In genomic region chr4:1608821-1609500, GRCh38 we compare ENCODE assay signal across 26 cellular contexts.
DNase-seq lines count a peak whose midpoint lies in the region; ATAC-seq and TF ChIP-seq lines count a peak whose summit lies in the region.
"Had no signal": no experiment of that assay in that cellular context is flagged by ENCODE, and none has a peak within 500 bp of the region (broad histone marks: within the 10 kb centered on the region; RNA-seq: fewer than 3 reads in every experiment).

No MANE protein-coding gene starts in this region.

- H4K91ac ChIP-seq in mesenchymal stem cell (ENCODE audit: low read length), result no peak overlapping the region

- H3K4me1 ChIP-seq in heart left ventricle, result peaks cover 0 to 6% (median 0%) of the 10 kb centered on the region in 12 donors
- H3K4me1 ChIP-seq in left ventricle myocardium inferior, result no peaks in the 10 kb centered on the region
- peaks cover 7% of the 10 kb centered on the region for H3K4me1 ChIP-seq in neural progenitor cell
- H3K4me1 ChIP-seq in vagina, result peaks cover 10% of the 10 kb centered on the region
- H3K4me1 ChIP-seq in mesenchymal stem cell (ENCODE audit: control insufficient read depth, insufficient read depth, low read depth, low read length), result peaks cover 4% of the 10 kb centered on the region
- H3K4me1 ChIP-seq: adrenal gland, colonic mucosa, SJSA1 had no signal

- no peak overlapping the region for H3K27ac ChIP-seq in heart left ventricle
- no peak overlapping the region for H3K27ac ChIP-seq in left ventricle myocardium inferior (replicated peaks)
- no peak overlapping the region for H3K27ac ChIP-seq in neural progenitor cell
- H3K27ac ChIP-seq in vagina, result no peak overlapping the region
- no peak overlapping the region for H3K27ac ChIP-seq in mesenchymal stem cell (ENCODE audit: low read length, poor library complexity, severe bottlenecking)
- H3K27ac ChIP-seq: adrenal gland, brain microvascular endothelial cell, C4-2B, colonic mucosa, SJSA1 had no signal

- H2BK120ac ChIP-seq in mesenchymal stem cell (ENCODE audit: low read depth, low read length), result no peak overlapping the region

- peaks cover 2% of the 10 kb centered on the region for H3K27me3 Mint-ChIP-seq in neural progenitor cell (ENCODE audit: insufficient read depth, low read depth)

- H3F3A ChIP-seq in neural progenitor cell (ENCODE audit: low read depth), result no peaks in the 10 kb centered on the region

- peak in 3 of 5 donors; percentile 15 to 31 (median 17) for DNase-seq in heart left ventricle
- no peak for DNase-seq in left ventricle myocardium inferior
- peak; percentile 77 for DNase-seq in cerebellum (ENCODE audit: low spot score)
- DNase-seq in neural progenitor cell (ENCODE audit: low spot score), result no peak
- DNase-seq in vagina (ENCODE audit: extremely low spot score in 2 of 2), result no peak
- DNase-seq in mesenchymal stem cell, result no peak
- DNase-seq: ACHN; activated CD8-positive, alpha-beta memory T cell treated with anti-CD3 and anti-CD28 coated beads for 24 hours; activated T-cell treated with anti-CD3 and anti-CD28 coated beads, Interleukin-2, amount 50 U/mL, for 4 hours; adrenal gland; brain microvascular endothelial cell; colonic mucosa; effector memory CD8-positive, alpha-beta T cell; foreskin melanocyte; hypothalamus; KBM-7; MG63; NCI-H1417; NCI-H2107; NCI-H510A had no signal

- H3K23ac ChIP-seq in mesenchymal stem cell (ENCODE audit: low read length in 2 of 2), result no peak overlapping the region

- peaks cover 24% of the 10 kb centered on the region for H3K4me1 Mint-ChIP-seq in neural progenitor cell

- no peak overlapping the region for H2BK5ac ChIP-seq in mesenchymal stem cell (ENCODE audit: low read depth, low read length, poor library complexity, severe bottlenecking)

- H3K4me3 ChIP-seq in heart left ventricle, result no peak overlapping the region
- H3K4me3 ChIP-seq in left ventricle myocardium inferior, result no peak overlapping the region
- no peak overlapping the region for H3K4me3 ChIP-seq in neural progenitor cell
- no peak overlapping the region for H3K4me3 ChIP-seq in vagina
- H3K4me3 ChIP-seq in mesenchymal stem cell (ENCODE audit: insufficient read depth in 1 of 2, low read depth in 1 of 2, low read length in 2 of 2), result no peak overlapping the region
- H3K4me3 ChIP-seq: adrenal gland, colonic mucosa, lung, MG63, SJSA1, smooth muscle cell had no signal

- no peak overlapping the region for H3K4me2 ChIP-seq in neural progenitor cell
- H3K4me2 ChIP-seq in mesenchymal stem cell (ENCODE audit: low read length, poor library complexity, severe bottlenecking), result no peak overlapping the region
- H3K4me2 ChIP-seq: smooth muscle cell had no signal

- H3K36me3 ChIP-seq in heart left ventricle (no peaks in the 10 kb centered on the region), left ventricle myocardium inferior (no peaks in the 10 kb centered on the region), neural progenitor cell (no peaks in the 10 kb centered on the region), vagina (no peaks in the 10 kb centered on the region), mesenchymal stem cell (ENCODE audit: control insufficient read depth in 1 of 2, insufficient read depth in 2 of 2, low read depth in 1 of 2, low read length in 2 of 2) (no peaks in the 10 kb centered on the region)
- H3K36me3 ChIP-seq: adrenal gland, brain microvascular endothelial cell, colonic mucosa, MG63, SJSA1 had no signal

- peaks cover 0 to 12% (median 5%) of the 10 kb centered on the region in 9 donors for H3K27me3 ChIP-seq in heart left ventricle
- peaks cover 42% of the 10 kb centered on the region for H3K27me3 ChIP-seq in left ventricle myocardium inferior (ENCODE audit: low read depth)
- no peaks in the 10 kb centered on the region for H3K27me3 ChIP-seq in neural progenitor cell
- no peaks in the 10 kb centered on the region for H3K27me3 ChIP-seq in vagina
- peaks cover 0 to 28% of the 10 kb centered on the region in 2 experiments for H3K27me3 ChIP-seq in mesenchymal stem cell (ENCODE audit: control insufficient read depth in 1 of 2, insufficient read depth in 1 of 2, low read length in 2 of 2)
- H3K27me3 ChIP-seq: adrenal gland, colonic mucosa, MG63, SJSA1 had no signal

- no peak overlapping the region for H2BK15ac ChIP-seq in mesenchymal stem cell (ENCODE audit: low read depth, poor library complexity, severe bottlenecking)

- H3K4me3 Mint-ChIP-seq in neural progenitor cell, result no peak overlapping the region
- H3K4me3 Mint-ChIP-seq: activated T-cell treated with anti-CD3 and anti-CD28 coated beads, Interleukin-2, amount 50 U/mL, for 4 hours; effector memory CD8-positive, alpha-beta T cell had no signal

- no peak for TF ChIP-seq CTCF in heart left ventricle (IDR thresholded peaks at IDR 0.05)
- TF ChIP-seq CTCF in left ventricle myocardium inferior (IDR thresholded peaks at IDR 0.05; ENCODE audit: borderline replicate concordance), result no peak
- TF ChIP-seq CTCF in neural progenitor cell (IDR thresholded peaks at IDR 0.05), result no peak
- TF ChIP-seq CTCF in vagina (IDR thresholded peaks at IDR 0.05), result no peak

- H3K79me2 ChIP-seq in neural progenitor cell (ENCODE audit: low read depth), result no peaks in the 10 kb centered on the region

- H2AK5ac ChIP-seq in mesenchymal stem cell (ENCODE audit: low read length, severe bottlenecking), result no peak overlapping the region

- H3K18ac ChIP-seq in mesenchymal stem cell (ENCODE audit: low read depth in 1 of 2, low read length in 2 of 2), result no peak overlapping the region

- H3K9ac ChIP-seq in neural progenitor cell, result no peak overlapping the region
- no peak overlapping the region for H3K9ac ChIP-seq in mesenchymal stem cell (ENCODE audit: low read length)

- ATAC-seq in heart left ventricle (no peak), GM18861 (IDR thresholded peaks at IDR 0.05; ENCODE audit: unreplicated experiment) (no peak)
- ATAC-seq: activated T-cell treated with anti-CD3 and anti-CD28 coated beads, Interleukin-2, amount 50 U/mL, for 4 hours; effector memory CD8-positive, alpha-beta T cell; Panc1 had no signal

- H4K8ac ChIP-seq in mesenchymal stem cell (ENCODE audit: low read length), result no peak overlapping the region

- TF ChIP-seq POLR2A in heart left ventricle (IDR thresholded peaks at IDR 0.05), result no peak
- TF ChIP-seq POLR2A in vagina (IDR thresholded peaks at IDR 0.05), result no peak

- H4K20me1 ChIP-seq in neural progenitor cell (ENCODE audit: low read depth), result no peaks in the 10 kb centered on the region

- H2BK12ac ChIP-seq in mesenchymal stem cell (ENCODE audit: low read length in 2 of 2), result no peak overlapping the region

- H3K79me1 ChIP-seq in mesenchymal stem cell (replicated peaks; ENCODE audit: low read length, poor library complexity, severe bottlenecking), result no peaks in the 10 kb centered on the region

- H3K36me3 Mint-ChIP-seq in neural progenitor cell, result no peaks in the 10 kb centered on the region

- intact Hi-C loops in heart left ventricle (cut with DNase I), result no loop called here
- intact Hi-C loops in left ventricle myocardium inferior (cut with micrococcal nuclease), result no loop called here
- intact Hi-C loops in vagina (cut with DNase I), result no loop called here

- H3K14ac ChIP-seq in mesenchymal stem cell (ENCODE audit: low read length in 2 of 2), result no peak overlapping the region

- H2AFZ ChIP-seq in neural progenitor cell (replicated peaks), result no peak overlapping the region
- H2AFZ ChIP-seq in mesenchymal stem cell (ENCODE audit: low read depth, low read length), result no peak overlapping the region

- H3K9me3 ChIP-seq in heart left ventricle, result no peaks in the 10 kb centered on the region
- no peaks in the 10 kb centered on the region for H3K9me3 ChIP-seq in left ventricle myocardium inferior (replicated peaks)
- no peaks in the 10 kb centered on the region for H3K9me3 ChIP-seq in neural progenitor cell (ENCODE audit: low read depth)
- H3K9me3 ChIP-seq in vagina, result no peaks in the 10 kb centered on the region
- no peaks in the 10 kb centered on the region for H3K9me3 ChIP-seq in mesenchymal stem cell (ENCODE audit: control insufficient read depth, low read length)
- H3K9me3 ChIP-seq: adrenal gland, colonic mucosa, MG63, SJSA1 had no signal

- H3K9me3 Mint-ChIP-seq in neural progenitor cell, result no peaks in the 10 kb centered on the region
- H3K9me3 Mint-ChIP-seq: activated T-cell treated with anti-CD3 and anti-CD28 coated beads, Interleukin-2, amount 50 U/mL, for 4 hours; effector memory CD8-positive, alpha-beta T cell had no signal

- no peak overlapping the region for H3K4ac ChIP-seq in mesenchymal stem cell (ENCODE audit: low read depth in 1 of 2, low read length in 2 of 2)

- peak overlapping the region; percentile 66 for H3K27ac Mint-ChIP-seq in neural progenitor cell
- H3K27ac Mint-ChIP-seq: effector memory CD8-positive, alpha-beta T cell had no signal

- 69 to 85% (median 78%) methylated on average over 8 to 17 of the region's 17 CpGs for WGBS in heart left ventricle, 4 donors
- WGBS in mesenchymal stem cell, result 73% methylated on average over 17 of the region's 17 CpGs

Comparison
In these comparisons a context has a peak if more than half of its experiments do, and no peak if none do; other contexts are left out.
1. DNase-seq: peak in heart left ventricle (3 of 5) and cerebellum (single experiment); none in left ventricle myocardium inferior (single experiment), neural progenitor cell (single experiment), vagina (0 of 2) and mesenchymal stem cell (single experiment).